Comparison of ENCODE assay signal across 10 cellular contexts in genomic region chr20:50562262-50562701, GRCh38. TPM values are rescaled to one million over a fixed set of nuclear protein-coding genes. Genes with fewer than 3 reads are reported as not detected.
DNase-seq lines count a peak whose midpoint lies in the region; FAIRE-seq and TF ChIP-seq lines count a peak whose summit lies in the region.
"Had no signal": no experiment of that assay in that cellular context is flagged by ENCODE, and none has a peak within 500 bp of the region (broad histone marks: within the 10 kb centered on the region; RNA-seq: fewer than 3 reads in every experiment).

No MANE protein-coding gene starts in this region.

- in situ Hi-C loops in G401 (cut with HindIII; ENCODE audit: low sequenced_read_pairs), result no loop called here

- peak; percentile 48 for FAIRE-seq in urothelium cell line (lab: Jason Lieb, UNC)
- FAIRE-seq: GM18507 had no signal

- H3K36me3 ChIP-seq in Peyer's patch, result peaks cover 0 to 48% (median 0%) of the 10 kb centered on the region in 3 donors

- peaks cover 0 to 3% (median 0%) of the 10 kb centered on the region in 4 donors for H3K4me1 ChIP-seq in Peyer's patch
- H3K4me1 ChIP-seq: BLaER1 had no signal

- H3K4me1 Mint-ChIP-seq in activated naive CD4-positive, alpha-beta T cell treated with anti-CD3 and anti-CD28 coated beads, Interleukin-2, amount 10 ng/mL, durations not matched to agents 7 days and 5 days, result peaks cover 50% of the 10 kb centered on the region
- H3K4me1 Mint-ChIP-seq in activated T-helper 2 cell treated with anti-CD3 and anti-CD28 coated beads, Interferon-gamma antibody, Interleukin-2, Interleukin-4, amounts not matched to agents 10 μg/mL and 5 μg/mL and 100 μg/mL, durations not matched to agents 14 hours and 24 hours and 36 hours (ENCODE audit: low read depth), result peaks cover 64% of the 10 kb centered on the region

- H3K27me3 ChIP-seq in layer of hippocampus (ENCODE audit: control insufficient read depth, insufficient read depth, low read length), result no peaks in the 10 kb centered on the region
- no peaks in the 10 kb centered on the region for H3K27me3 ChIP-seq in Peyer's patch
- H3K27me3 ChIP-seq: BLaER1 had no signal

- H3K4me3 ChIP-seq in Peyer's patch, result no peak overlapping the region
- H3K4me3 ChIP-seq: BLaER1 had no signal

- intact Hi-C loops in activated T-helper 2 cell treated with anti-CD3 and anti-CD28 coated beads, Interferon-gamma antibody, Interleukin-2, Interleukin-4, amounts not matched to agents 10 μg/mL and 5 μg/mL and 100 μg/mL, durations not matched to agents 14 hours and 24 hours and 36 hours (cut with micrococcal nuclease), result loop anchor here (5.0 kb wide), 2 partner anchors 225 to 450 kb away; partner anchors contain the start of gene UBE2V1

- no peak for TF ChIP-seq POLR2A in Peyer's patch (IDR thresholded peaks at IDR 0.05)

- DNase-seq in activated naive CD4-positive, alpha-beta T cell treated with anti-CD3 and anti-CD28 coated beads, Interleukin-2, amount 10 ng/mL, durations not matched to agents 7 days and 5 days, result no peak
- DNase-seq in activated naive CD4-positive, alpha-beta T cell (lab: John Stamatoyannopoulos, UW), result no peak
- DNase-seq in activated T-helper 2 cell treated with anti-CD3 and anti-CD28 coated beads, Interferon-gamma antibody, Interleukin-2, Interleukin-4, amounts not matched to agents 10 μg/mL and 5 μg/mL and 100 μg/mL, durations not matched to agents 14 hours and 24 hours and 36 hours (ENCODE audit: low spot score), result no peak
- no peak for DNase-seq in urothelium cell line (ENCODE audit: low spot score)
- no peak for DNase-seq in G401 (ENCODE audit: low spot score)
- no peak for DNase-seq in Peyer's patch
- DNase-seq in NOMO-1 treated with DMSO at 0.1 percent for 48 hours (lab: John Stamatoyannopoulos, UW; ENCODE audit: unreplicated experiment), result no peak

- peaks cover 73% of the 10 kb centered on the region for H3K36me3 Mint-ChIP-seq in activated naive CD4-positive, alpha-beta T cell treated with anti-CD3 and anti-CD28 coated beads, Interleukin-2, amount 10 ng/mL, durations not matched to agents 7 days and 5 days
- H3K36me3 Mint-ChIP-seq in activated T-helper 2 cell treated with anti-CD3 and anti-CD28 coated beads, Interferon-gamma antibody, Interleukin-2, Interleukin-4, amounts not matched to agents 10 μg/mL and 5 μg/mL and 100 μg/mL, durations not matched to agents 14 hours and 24 hours and 36 hours (ENCODE audit: low read depth), result peaks cover 79% of the 10 kb centered on the region

- no peaks in the 10 kb centered on the region for H3K9me3 Mint-ChIP-seq in activated naive CD4-positive, alpha-beta T cell treated with anti-CD3 and anti-CD28 coated beads, Interleukin-2, amount 10 ng/mL, durations not matched to agents 7 days and 5 days
- H3K9me3 Mint-ChIP-seq in activated T-helper 2 cell treated with anti-CD3 and anti-CD28 coated beads, Interferon-gamma antibody, Interleukin-2, Interleukin-4, amounts not matched to agents 10 μg/mL and 5 μg/mL and 100 μg/mL, durations not matched to agents 14 hours and 24 hours and 36 hours, result no peaks in the 10 kb centered on the region

- peak overlapping the region; percentile 73 for H3K27ac Mint-ChIP-seq in activated naive CD4-positive, alpha-beta T cell treated with anti-CD3 and anti-CD28 coated beads, Interleukin-2, amount 10 ng/mL, durations not matched to agents 7 days and 5 days
- H3K27ac Mint-ChIP-seq in activated T-helper 2 cell treated with anti-CD3 and anti-CD28 coated beads, Interferon-gamma antibody, Interleukin-2, Interleukin-4, amounts not matched to agents 10 μg/mL and 5 μg/mL and 100 μg/mL, durations not matched to agents 14 hours and 24 hours and 36 hours, result peak overlapping the region; percentile 98

- no peak overlapping the region for H3K4me3 Mint-ChIP-seq in activated naive CD4-positive, alpha-beta T cell treated with anti-CD3 and anti-CD28 coated beads, Interleukin-2, amount 10 ng/mL, durations not matched to agents 7 days and 5 days
- no peak overlapping the region for H3K4me3 Mint-ChIP-seq in activated T-helper 2 cell treated with anti-CD3 and anti-CD28 coated beads, Interferon-gamma antibody, Interleukin-2, Interleukin-4, amounts not matched to agents 10 μg/mL and 5 μg/mL and 100 μg/mL, durations not matched to agents 14 hours and 24 hours and 36 hours (ENCODE audit: low read depth)

- H3K27ac ChIP-seq in layer of hippocampus (ENCODE audit: low read depth, low read length) (peak overlapping the region; percentile 6), Peyer's patch (no peak overlapping the region)
- H3K27ac ChIP-seq: BLaER1 had no signal

- CTCF ChIA-PET in activated naive CD4-positive, alpha-beta T cell treated with anti-CD3 and anti-CD28 coated beads, Interleukin-2, amount 10 ng/mL, durations not matched to agents 7 days and 5 days (lab: Charles Lee), result interaction anchor here (1.2 to 2.3 kb wide), 5 partner anchors 12 to 84 kb away, joined by 3 to 19 read pairs (median 3); no protein-coding TSS in a partner anchor

- no peaks in the 10 kb centered on the region for H3K9me3 ChIP-seq in Peyer's patch
- H3K9me3 ChIP-seq: BLaER1 had no signal

- no peak for TF ChIP-seq CTCF in Peyer's patch (IDR thresholded peaks at IDR 0.05)

- no peaks in the 10 kb centered on the region for H3K27me3 Mint-ChIP-seq in activated naive CD4-positive, alpha-beta T cell treated with anti-CD3 and anti-CD28 coated beads, Interleukin-2, amount 10 ng/mL, durations not matched to agents 7 days and 5 days
- no peaks in the 10 kb centered on the region for H3K27me3 Mint-ChIP-seq in activated T-helper 2 cell treated with anti-CD3 and anti-CD28 coated beads, Interferon-gamma antibody, Interleukin-2, Interleukin-4, amounts not matched to agents 10 μg/mL and 5 μg/mL and 100 μg/mL, durations not matched to agents 14 hours and 24 hours and 36 hours (ENCODE audit: low read depth)

RNA-seq across cellular contexts. Expression of gene PTPN1, which starts 52.1 kb away (rescaled TPM):
- total RNA-seq in activated T-helper 2 cell treated with anti-CD3 and anti-CD28 coated beads, Interferon-gamma antibody, Interleukin-2, Interleukin-4, amounts not matched to agents 10 μg/mL and 5 μg/mL and 100 μg/mL, durations not matched to agents 14 hours and 24 hours and 36 hours, result 93.2 and 94.6 TPM in 2 replicates
- 41.1 and 46.5 TPM in 2 replicates for total RNA-seq in G401 (2014; rRNA removed; shearing (Covaris generic))
- 10 to 100 TPM; 13.8 to 40.4 (median 22.0) TPM for total RNA-seq in Peyer's patch
